1 cellular context compared by ENCODE assay signal in the genomic region with DNA sequence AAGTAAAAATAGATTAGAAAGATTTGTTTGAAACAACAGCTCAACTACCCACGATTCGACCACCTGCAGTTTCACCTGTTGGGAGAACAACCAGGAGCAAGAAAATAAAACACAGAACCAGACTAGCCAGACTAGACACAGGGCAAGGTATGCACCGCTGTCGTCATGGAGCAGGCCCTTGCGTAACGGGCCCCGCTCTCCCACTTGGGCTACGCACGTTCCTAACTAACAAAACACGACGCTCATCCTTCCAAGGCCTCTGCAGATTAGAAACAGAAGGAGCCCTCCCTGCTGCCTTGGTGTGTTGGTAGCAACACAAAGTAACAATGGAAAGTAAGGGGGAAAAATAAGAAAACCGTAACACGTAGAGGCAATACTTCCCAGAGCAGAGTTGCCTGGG.
A peak's percentile ranks its signal among the peaks of the same experiment; 100 is the strongest.
TF ChIP-seq lines count a peak whose summit lies in the region.

No MANE protein-coding gene starts in this region.

TF ChIP-seq in HepG2, 621 proteins besides CTCF, POLR2A, EP300 and RAD21:
- TF ChIP-seq CEBPB (IDR thresholded peaks at IDR 0.05; ENCODE audit: borderline replicate concordance, low read depth, low read length) (peak; percentile 36; the same call in 1 of the 2 replicates), SIN3A (IDR thresholded peaks at IDR 0.05; ENCODE audit: borderline replicate concordance, low read depth, low read length) (no peak)
TF ChIP-seq in HepG2: peak in this region for 1.
